Comparison of ENCODE assay signal across 9 cellular contexts in the genomic region with DNA sequence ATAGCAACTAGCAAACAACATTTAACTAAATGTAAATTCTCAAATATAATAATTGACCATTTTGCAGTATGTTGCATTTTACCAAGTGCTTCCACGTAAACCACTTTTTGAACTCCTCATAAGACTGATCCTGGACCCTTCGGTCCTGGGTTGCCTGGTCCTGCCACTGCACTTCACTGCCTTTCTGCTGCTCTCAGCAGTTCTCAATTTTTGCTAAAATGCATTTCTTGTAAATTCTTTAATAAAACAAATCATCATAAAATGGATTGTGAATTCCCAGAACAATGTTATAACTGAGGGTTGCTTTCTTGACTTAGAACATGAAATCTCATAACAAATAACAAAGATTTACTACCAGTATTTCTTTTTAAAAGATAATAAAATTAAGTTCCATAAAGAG. TPM values are rescaled to one million over a fixed set of nuclear protein-coding genes. Genes with fewer than 3 reads are reported as not detected.
"Had no signal": no experiment of that assay in that cellular context is flagged by ENCODE, and none has a peak within 500 bp of the region (broad histone marks: within the 10 kb centered on the region; RNA-seq: fewer than 3 reads in every experiment).

No MANE protein-coding gene starts in this region.

- H3K27ac ChIP-seq: HL-60, KMS-11 had no signal

- H3K9ac ChIP-seq: KMS-11 had no signal

- H3K27ac Mint-ChIP-seq: IgD-negative memory B cell had no signal

- DNase-seq: Karpas-422, KBM-7, KG1 had no signal

- H3K36me3 Mint-ChIP-seq: IgD-negative memory B cell had no signal

- ATAC-seq: K562 had no signal

- H3K4me3 ChIP-seq: K562 had no signal

- FAIRE-seq: HTR-8/SVneo, K562 had no signal

- H3K4me2 ChIP-seq: KMS-11 had no signal

- H3K4me3 Mint-ChIP-seq: IgD-negative memory B cell had no signal

- H3K4me1 Mint-ChIP-seq: IgD-negative memory B cell had no signal

RNA-seq across cellular contexts. Expression of a gene that starts 12.9 kb away (rescaled TPM):
- total RNA-seq: HT-29 had no signal
- polyA plus RNA-seq: IgD-negative memory B cell, K562 had no signal
